Comparison of ENCODE assay signal across 20 cellular contexts in genomic region chr10:125442856-125443540, GRCh38.
DNase-seq lines count a peak whose midpoint lies in the region; ATAC-seq and TF ChIP-seq lines count a peak whose summit lies in the region.
"Had no signal": no experiment of that assay in that cellular context is flagged by ENCODE, and none has a peak within 500 bp of the region (broad histone marks: within the 10 kb centered on the region; RNA-seq: fewer than 3 reads in every experiment).

No MANE protein-coding gene starts in this region.

- no peaks in the 10 kb centered on the region for H4K20me1 ChIP-seq in fibroblast of lung (ENCODE audit: control insufficient read depth, extremely low read depth, insufficient read depth, low read length)
- H4K20me1 ChIP-seq: BLaER1 treated with 17β-estradiol and CSF1 and Interleukin-3, amounts not matched to agents 10 nM and 100 nM had no signal

- H3K36me3 ChIP-seq in fibroblast of lung (ENCODE audit: control insufficient read depth, insufficient read depth, low read length) (no peaks in the 10 kb centered on the region), neuronal stem cell (replicated peaks in 1 of 2; ENCODE audit: control insufficient read depth in 2 of 2, insufficient read depth in 2 of 2, low read length in 2 of 2) (no peaks in the 10 kb centered on the region), lower lobe of right lung (no peaks in the 10 kb centered on the region)
- no peaks in the 10 kb centered on the region for H3K36me3 ChIP-seq in CD4-positive, alpha-beta memory T cell (ENCODE audit: insufficient read depth, low read length)
- H3K36me3 ChIP-seq: BLaER1 treated with 17β-estradiol and CSF1 and Interleukin-3, amounts not matched to agents 10 nM and 100 nM; HAP-1 had no signal

- no peak overlapping the region for H2BK15ac ChIP-seq in neuronal stem cell (ENCODE audit: low read length)

- no peak for TF ChIP-seq RAD21 in Ishikawa (IDR thresholded peaks at IDR 0.05; ENCODE audit: low read depth)

- H3K14ac ChIP-seq in neuronal stem cell (ENCODE audit: low read length): no peak overlapping the region

- POLR2A ChIA-PET in AG04450 (lab: Yijun Ruan, JAX): no interaction called here
- POLR2A ChIA-PET in CD4-positive, alpha-beta memory T cell (lab: Charles Lee; ENCODE audit: partially characterized antibody): no interaction called here

- peaks cover 2% of the 10 kb centered on the region for H3K79me1 ChIP-seq in neuronal stem cell (ENCODE audit: low read depth, low read length)

- H3K36me3 Mint-ChIP-seq in CD4-positive, alpha-beta memory T cell: no peaks in the 10 kb centered on the region
- H3K36me3 Mint-ChIP-seq: CD8-positive, alpha-beta memory T cell had no signal

- H3K27me3 ChIP-seq in AG04450 (ENCODE audit: control insufficient read depth, insufficient read depth, low read length): peaks cover under 1% of the 10 kb centered on the region
- no peaks in the 10 kb centered on the region for H3K27me3 ChIP-seq in fibroblast of lung (ENCODE audit: control insufficient read depth, insufficient read depth, low read length)
- peaks cover 0 to 8% (median 0%) of the 10 kb centered on the region in 3 experiments for H3K27me3 ChIP-seq in neuronal stem cell (ENCODE audit: control insufficient read depth in 3 of 3, insufficient read depth in 3 of 3, low read depth in 1 of 3, low read length in 3 of 3)
- no peaks in the 10 kb centered on the region for H3K27me3 ChIP-seq in CD4-positive, alpha-beta memory T cell (ENCODE audit: insufficient read depth, low read length)
- no peaks in the 10 kb centered on the region for H3K27me3 ChIP-seq in lower lobe of right lung (ENCODE audit: low read depth)
- H3K27me3 ChIP-seq: BLaER1 treated with 17β-estradiol and CSF1 and Interleukin-3, amounts not matched to agents 10 nM and 100 nM had no signal

- H3K4me1 Mint-ChIP-seq in CD4-positive, alpha-beta memory T cell: no peaks in the 10 kb centered on the region
- H3K4me1 Mint-ChIP-seq: B cell; CD8-positive, alpha-beta memory T cell had no signal

- H3K79me2 ChIP-seq in fibroblast of lung (ENCODE audit: control insufficient read depth, insufficient read depth, low read length): no peaks in the 10 kb centered on the region

- TF ChIP-seq CTCF in AG04450 (IDR thresholded peaks at IDR 0.05; ENCODE audit: low read depth, low read length): no peak
- TF ChIP-seq CTCF in fibroblast of lung (conservative IDR thresholded peaks at IDR 0.05 in 1 of 2, IDR thresholded peaks at IDR 0.05 in 1 of 2; ENCODE audit: low read depth in 1 of 2, low read length in 2 of 2): no peak
- no peak for TF ChIP-seq CTCF in lower lobe of right lung (IDR thresholded peaks at IDR 0.05)

- H4K8ac ChIP-seq in neuronal stem cell (ENCODE audit: low read depth, low read length): no peak overlapping the region

- H3K9ac ChIP-seq in fibroblast of lung (ENCODE audit: insufficient read depth, low read length) (no peak overlapping the region), neuronal stem cell (ENCODE audit: low read depth, low read length, poor library complexity) (no peak overlapping the region)
- H3K9ac ChIP-seq: BLaER1 treated with 17β-estradiol and CSF1 and Interleukin-3, amounts not matched to agents 10 nM and 100 nM; GM23248 had no signal

- H3K4me3 Mint-ChIP-seq in CD4-positive, alpha-beta memory T cell: no peak overlapping the region
- H3K4me3 Mint-ChIP-seq: B cell; CD8-positive, alpha-beta memory T cell had no signal

- H3K4ac ChIP-seq in neuronal stem cell (ENCODE audit: low read length): no peak overlapping the region

- H3K4me2 ChIP-seq in fibroblast of lung (ENCODE audit: extremely low read depth, insufficient read depth, low read length) (no peak overlapping the region), neuronal stem cell (ENCODE audit: insufficient read depth, low read length, poor library complexity, severe bottlenecking) (no peak overlapping the region)
- H3K4me2 ChIP-seq: A549; BLaER1 treated with 17β-estradiol and CSF1 and Interleukin-3, amounts not matched to agents 10 nM and 100 nM had no signal

- no peak overlapping the region for H3K27ac Mint-ChIP-seq in CD4-positive, alpha-beta memory T cell
- H3K27ac Mint-ChIP-seq: B cell; CD8-positive, alpha-beta memory T cell had no signal

- H2BK5ac ChIP-seq in neuronal stem cell (ENCODE audit: low read length): no peak overlapping the region

- peaks cover 0 to 4% of the 10 kb centered on the region in 2 donors for H3K27me3 Mint-ChIP-seq in CD4-positive, alpha-beta memory T cell

- H3K4me3 ChIP-seq in AG04450 (ENCODE audit: low read depth, low read length): no peak overlapping the region
- no peak overlapping the region for H3K4me3 ChIP-seq in fibroblast of lung (replicated peaks in 1 of 4; ENCODE audit: control extremely low read depth in 1 of 4, insufficient read depth in 1 of 4, low read depth in 3 of 4, low read length in 4 of 4)
- no peak overlapping the region for H3K4me3 ChIP-seq in neuronal stem cell (ENCODE audit: low read length in 2 of 2)
- H3K4me3 ChIP-seq in CD4-positive, alpha-beta memory T cell (ENCODE audit: low read length in 2 of 2): no peak overlapping the region
- H3K4me3 ChIP-seq in lower lobe of right lung: no peak overlapping the region
- H3K4me3 ChIP-seq: A549; BLaER1 treated with 17β-estradiol and CSF1 and Interleukin-3, amounts not matched to agents 10 nM and 100 nM; GM23248; HAP-1 had no signal

- no peaks in the 10 kb centered on the region for H3K9me3 ChIP-seq in AG04450 (ENCODE audit: control insufficient read depth, insufficient read depth, low read length)
- no peaks in the 10 kb centered on the region for H3K9me3 ChIP-seq in fibroblast of lung (ENCODE audit: control insufficient read depth, insufficient read depth, low read depth, low read length)
- no peaks in the 10 kb centered on the region for H3K9me3 ChIP-seq in neuronal stem cell (replicated peaks in 1 of 2; ENCODE audit: control insufficient read depth in 2 of 2, insufficient read depth in 1 of 2, low read depth in 1 of 2, low read length in 2 of 2)
- H3K9me3 ChIP-seq in CD4-positive, alpha-beta memory T cell (ENCODE audit: control insufficient read depth in 1 of 2, low read length in 2 of 2): no peaks in the 10 kb centered on the region
- no peaks in the 10 kb centered on the region for H3K9me3 ChIP-seq in lower lobe of right lung
- H3K9me3 ChIP-seq: A549; BLaER1 treated with 17β-estradiol and CSF1 and Interleukin-3, amounts not matched to agents 10 nM and 100 nM; HAP-1 had no signal

- no peak overlapping the region for H2BK120ac ChIP-seq in neuronal stem cell (ENCODE audit: low read depth, low read length)

- CTCF ChIA-PET in AG04450 (lab: Charles Lee): interaction anchor here (1.4 kb wide), 1 partner anchor 26 kb away, joined by 3 read pairs; no protein-coding TSS in a partner anchor
- CTCF ChIA-PET in CD4-positive, alpha-beta memory T cell (lab: Charles Lee; ENCODE audit: partially characterized antibody): no interaction called here

- intact Hi-C loops in CD4-positive, alpha-beta memory T cell (cut with micrococcal nuclease): no loop called here
- intact Hi-C loops in lower lobe of right lung (cut with DNase I): no loop called here

- H2AK5ac ChIP-seq in neuronal stem cell (ENCODE audit: low read depth, low read length): no peak overlapping the region

- H3K9me3 Mint-ChIP-seq in CD4-positive, alpha-beta memory T cell: peaks cover 0 to 7% (median 2%) of the 10 kb centered on the region in 8 donors

- H3K27ac ChIP-seq in AG04450 (ENCODE audit: low read depth, low read length) (no peak overlapping the region), fibroblast of lung (ENCODE audit: insufficient read depth, low read length) (no peak overlapping the region), neuronal stem cell (replicated peaks; ENCODE audit: low read length) (no peak overlapping the region), lower lobe of right lung (no peak overlapping the region)
- H3K27ac ChIP-seq in CD4-positive, alpha-beta memory T cell (ENCODE audit: low read depth, low read length): no peak overlapping the region
- H3K27ac ChIP-seq: 22Rv1; A549; BLaER1 treated with 17β-estradiol and CSF1 and Interleukin-3, amounts not matched to agents 10 nM and 100 nM; GM23248; HL-60 had no signal

- no peak overlapping the region for H2BK12ac ChIP-seq in neuronal stem cell (ENCODE audit: low read length)

- DNase-seq in AG04450 (ENCODE audit: low read depth, low spot score) (peak; percentile 8), fibroblast of lung (ENCODE audit: low read depth in 2 of 2) (peak; percentile 4 to 25), neuronal stem cell (ENCODE audit: low spot score) (no peak), NCI-H226 (no peak), NCI-H146 (lab: John Stamatoyannopoulos, UW) (no peak), lower lobe of right lung (no peak)
- no peak for DNase-seq in CD4-positive, alpha-beta memory T cell
- DNase-seq: CD8-positive, alpha-beta memory T cell; COR-L47; DMS153; DMS79; GDM1; GM23248 had no signal

- TF ChIP-seq EP300 in Ishikawa (IDR thresholded peaks at IDR 0.05; ENCODE audit: borderline replicate concordance): no peak

- peak overlapping the region; percentile 32 for H3K23ac ChIP-seq in neuronal stem cell (ENCODE audit: low read depth, low read length, poor library complexity)

- ATAC-seq in lower lobe of right lung: no peak
- ATAC-seq: A549 had no signal

- H3K4me1 ChIP-seq in fibroblast of lung (ENCODE audit: control insufficient read depth, extremely low read depth, insufficient read depth, low read length) (no peaks in the 10 kb centered on the region), neuronal stem cell (ENCODE audit: control insufficient read depth in 2 of 2, insufficient read depth in 1 of 2, low read depth in 1 of 2, low read length in 2 of 2) (peaks cover 0 to 2% of the 10 kb centered on the region in 2 donors), lower lobe of right lung (no peaks in the 10 kb centered on the region)
- no peaks in the 10 kb centered on the region for H3K4me1 ChIP-seq in CD4-positive, alpha-beta memory T cell (ENCODE audit: insufficient read depth, low read length)
- H3K4me1 ChIP-seq: A549; BLaER1 treated with 17β-estradiol and CSF1 and Interleukin-3, amounts not matched to agents 10 nM and 100 nM; HAP-1 had no signal

- H3K18ac ChIP-seq in neuronal stem cell (ENCODE audit: low read length): peak overlapping the region; percentile 61

- peak overlapping the region; percentile 58 for H4K91ac ChIP-seq in neuronal stem cell (ENCODE audit: low read depth, low read length, poor library complexity)

- no CpG with 5 or more reads among the region's 13 CpGs for WGBS in neuronal stem cell (ENCODE audit: extremely low coverage in 2 of 2, insufficient read length in 2 of 2, insufficient replicate concordance in 1 of 2), 2 donors

- H2AFZ ChIP-seq in fibroblast of lung (ENCODE audit: low read length) (no peak overlapping the region), neuronal stem cell (ENCODE audit: low read length) (no peak overlapping the region)
- H2AFZ ChIP-seq: GM23248 had no signal

TF ChIP-seq in Ishikawa, 13 proteins besides CTCF, POLR2A, EP300 and RAD21 (continues in another document):
- TF ChIP-seq CEBPB (IDR thresholded peaks at IDR 0.05) (no peak), NFIC (IDR thresholded peaks at IDR 0.05) (no peak), TEAD4 (IDR thresholded peaks at IDR 0.05) (no peak)

Comparison
In these comparisons a context has a peak if more than half of its experiments do, and no peak if none do; other contexts are left out.
1. DNase-seq: peak in AG04450 (single experiment) and fibroblast of lung (2 of 2); none in neuronal stem cell (single experiment), NCI-H226 (single experiment), NCI-H146 (single experiment), CD4-positive, alpha-beta memory T cell (0 of 5) and lower lobe of right lung (single experiment).